Comparison of ENCODE assay signal across 8 cellular contexts in genomic region chr19:58387338-58388174, GRCh38. TPM values are rescaled to one million over a fixed set of nuclear protein-coding genes. Genes with fewer than 3 reads are reported as not detected.
DNase-seq lines count a peak whose midpoint lies in the region; ATAC-seq and TF ChIP-seq lines count a peak whose summit lies in the region.

No MANE protein-coding gene starts in this region.

- H3K36me3 Mint-ChIP-seq in CD8-positive, alpha-beta T cell, result peaks cover 42% of the 10 kb centered on the region
- H3K36me3 Mint-ChIP-seq in MCF 10A (ENCODE audit: insufficient read depth, unreplicated experiment), result peaks cover 67% of the 10 kb centered on the region

- no peaks in the 10 kb centered on the region for H3K9me3 Mint-ChIP-seq in CD8-positive, alpha-beta T cell
- no peaks in the 10 kb centered on the region for H3K9me3 Mint-ChIP-seq in MCF 10A (ENCODE audit: unreplicated experiment)

- no peak for TF ChIP-seq CTCF in CD8-positive, alpha-beta T cell (IDR thresholded peaks at IDR 0.05)
- TF ChIP-seq CTCF in MCF 10A (IDR thresholded peaks at IDR 0.05; ENCODE audit: unreplicated experiment), result no peak

- in situ Hi-C loops in KBM-7 (cut with MboI; ENCODE audit: low pct_unique_long_range_greater_than_20kb, low sequenced_read_pairs), result no loop called here

- no peak for DNase-seq in CD8-positive, alpha-beta T cell
- DNase-seq in KBM-7 (peak; percentile 30), MCF 10A (ENCODE audit: unreplicated experiment) (no peak), NCI-H2029 (lab: John Stamatoyannopoulos, UW) (no peak), COLO668 (lab: John Stamatoyannopoulos, UW; ENCODE audit: unreplicated experiment) (no peak)

- peaks cover 47% of the 10 kb centered on the region for H3K4me1 Mint-ChIP-seq in CD8-positive, alpha-beta T cell (ENCODE audit: low read depth)
- H3K4me1 Mint-ChIP-seq in MCF 10A (ENCODE audit: insufficient read depth, unreplicated experiment), result peaks cover 18% of the 10 kb centered on the region

- peaks cover 35% of the 10 kb centered on the region for H3K4me1 ChIP-seq in CD8-positive, alpha-beta T cell (ENCODE audit: insufficient read depth, low read length)
- H3K4me1 ChIP-seq in mucosa of rectum (ENCODE audit: control insufficient read depth in 2 of 2, insufficient read depth in 2 of 2, low read length in 2 of 2), result peaks cover 18 to 26% of the 10 kb centered on the region in 2 donors

- H3K27ac ChIP-seq in CD8-positive, alpha-beta T cell (ENCODE audit: low read depth, low read length), result peak overlapping the region; percentile 94
- peak overlapping the region in 1 of 2 donors; percentile 48 for H3K27ac ChIP-seq in mucosa of rectum (ENCODE audit: low read depth in 2 of 2, low read length in 2 of 2)

- H3K36me3 ChIP-seq in CD8-positive, alpha-beta T cell (ENCODE audit: insufficient read depth, low read length), result peaks cover 5% of the 10 kb centered on the region
- peaks cover 4 to 13% of the 10 kb centered on the region in 2 donors for H3K36me3 ChIP-seq in mucosa of rectum (ENCODE audit: control insufficient read depth in 2 of 2, insufficient read depth in 2 of 2, low read length in 2 of 2)

- H3K4me3 Mint-ChIP-seq in CD8-positive, alpha-beta T cell, result peak overlapping the region; percentile 93
- peak overlapping the region; percentile 92 for H3K4me3 Mint-ChIP-seq in MCF 10A (ENCODE audit: unreplicated experiment)

- peak overlapping the region; percentile 99 for H3K27ac Mint-ChIP-seq in CD8-positive, alpha-beta T cell
- peak overlapping the region; percentile 98 for H3K27ac Mint-ChIP-seq in MCF 10A (ENCODE audit: low read depth, unreplicated experiment)

- no peaks in the 10 kb centered on the region for H3K27me3 Mint-ChIP-seq in CD8-positive, alpha-beta T cell (ENCODE audit: low read depth)
- H3K27me3 Mint-ChIP-seq in MCF 10A (ENCODE audit: insufficient read depth, unreplicated experiment), result no peaks in the 10 kb centered on the region

- CTCF ChIA-PET in CD8-positive, alpha-beta T cell (lab: Charles Lee), result no interaction called here
- CTCF ChIA-PET in MCF 10A (lab: Yijun Ruan, JAX), result interaction anchor here (0.5 to 1.1 kb wide), 7 partner anchors 13 to 441 kb away, joined by 3 to 6 read pairs (median 3); no protein-coding TSS in a partner anchor

- H3K9ac ChIP-seq in mucosa of rectum (ENCODE audit: low read depth in 1 of 2, low read length in 2 of 2), result peak overlapping the region; percentile 66 to 89

- H3K9me3 ChIP-seq in CD8-positive, alpha-beta T cell (ENCODE audit: low read length), result no peaks in the 10 kb centered on the region
- H3K9me3 ChIP-seq in mucosa of rectum (ENCODE audit: control insufficient read depth in 2 of 2, low read length in 2 of 2), result no peaks in the 10 kb centered on the region

- intact Hi-C loops in CD8-positive, alpha-beta T cell (cut with DNase I, micrococcal nuclease), result loop anchor here (1.0 to 10.0 kb wide), 10 partner anchors 14 to 573 kb away; partner anchors contain the start of genes ERVK3-1 (in 2 of the 2), ZNF132 (in 2 of the 2), ZNF584 (in 2 of the 2) and TRIM28 (in 1 of the 2)
- intact Hi-C loops in MCF 10A (cut with micrococcal nuclease), result loop anchor here (5.0 kb wide), 1 partner anchor 160 kb away; the partner anchor contains the start of gene ZNF544

- no peaks in the 10 kb centered on the region for H3K27me3 ChIP-seq in CD8-positive, alpha-beta T cell (ENCODE audit: insufficient read depth, low read length)
- no peaks in the 10 kb centered on the region for H3K27me3 ChIP-seq in mucosa of rectum (ENCODE audit: control insufficient read depth in 2 of 2, insufficient read depth in 2 of 2, low read length in 2 of 2)

- peak overlapping the region; percentile 90 for H3K4me3 ChIP-seq in CD8-positive, alpha-beta T cell (ENCODE audit: low read depth, low read length)
- H3K4me3 ChIP-seq in mucosa of rectum (ENCODE audit: low read length in 2 of 2), result peak overlapping the region; percentile 77 to 80

- no peak for ATAC-seq in CD8-positive, alpha-beta T cell
- no peak for ATAC-seq in HG03280 (IDR thresholded peaks at IDR 0.05; ENCODE audit: unreplicated experiment)
- no peak for ATAC-seq in HG02571 (IDR thresholded peaks at IDR 0.05; ENCODE audit: unreplicated experiment)

- BruUV-seq in MCF 10A (replicated peaks; lab: Mats Ljungman, UMichigan), result TSS peak; percentile 62

- POLR2A ChIA-PET in CD8-positive, alpha-beta T cell (lab: Charles Lee), result interaction anchor here (0.8 to 1.1 kb wide), 4 partner anchors 8 to 89 kb away, joined by 3 to 5 read pairs (median 3); partner anchors contain the start of genes RNF225 and ZNF497
- POLR2A ChIA-PET in MCF 10A (lab: Yijun Ruan, JAX), result interaction anchor here (0.6 to 4.7 kb wide), 13 partner anchors 8 to 156 kb away, joined by 3 to 27 read pairs (median 4); partner anchors contain the start of genes RNF225, ZBTB45, ZNF446 and ZNF497

RNA-seq across cellular contexts. Expression of gene RPS5, which starts 0.5 kb away (rescaled TPM):
- 1,000 to 10,000 TPM; 1,884 to 1,887 TPM for total RNA-seq in CD8-positive, alpha-beta T cell
- total RNA-seq in MCF 10A (2022), result 1,779 and 1,872 TPM in 2 replicates

RNA-seq across cellular contexts. Expression of gene ZNF837, which starts 6.7 kb away (rescaled TPM):
- total RNA-seq in CD8-positive, alpha-beta T cell, result 1 to 10 TPM; 1.2 to 1.3 TPM
- total RNA-seq in MCF 10A (2022), result 1.5 and 1.7 TPM in 2 replicates

RNA-seq across cellular contexts. Expression of gene RNF225, which starts 7.9 kb away (rescaled TPM):
- total RNA-seq in CD8-positive, alpha-beta T cell, result under 1 TPM in 1 of 2 experiments, not detected in 1; 0.76 TPM
- 0.63 and 0.98 TPM in 2 replicates for total RNA-seq in MCF 10A (2022)

RNA-seq across cellular contexts. Expression of gene ZNF584, which starts 20.9 kb away (rescaled TPM):
- 1 to 10 TPM; 1.2 to 1.7 TPM for total RNA-seq in CD8-positive, alpha-beta T cell
- 14.6 and 18.1 TPM in 2 replicates for total RNA-seq in MCF 10A (2022)

RNA-seq across cellular contexts. Expression of gene ZNF497, which starts 25.0 kb away (rescaled TPM):
- total RNA-seq in CD8-positive, alpha-beta T cell, result 1 to 10 TPM in 1 of 2 experiments, under 1 TPM in 1; 0.79 to 1.2 TPM
- 3.2 and 3.9 TPM in 2 replicates for total RNA-seq in MCF 10A (2022)
